24 cellular contexts compared by ENCODE assay signal in genomic region chr1:100760511-100760910, GRCh38. TPM values are rescaled to one million over a fixed set of nuclear protein-coding genes. Genes with fewer than 3 reads are reported as not detected.
"Had no signal": no experiment of that assay in that cellular context is flagged by ENCODE, and none has a peak within 500 bp of the region (broad histone marks: within the 10 kb centered on the region; RNA-seq: fewer than 3 reads in every experiment).

No MANE protein-coding gene starts in this region.

- H3K36me3 ChIP-seq: lower lobe of right lung, prostate gland, right atrium auricular region, tibial artery had no signal

- H3K9me3 ChIP-seq: lower lobe of right lung, prostate gland, right atrium auricular region, testis, tibial artery had no signal

- H3K36me3 Mint-ChIP-seq: immature natural killer cell; naive thymus-derived CD8-positive, alpha-beta T cell; stimulated activated memory B cell treated with anti-CD40 and anti-IgM and Interleukin-4, amounts not matched to agents 10 μg/mL and 1 μg/mL and 100 μg/mL, for 72 hours; type B pancreatic cell had no signal

- H3K4me3 Mint-ChIP-seq: immature natural killer cell; naive thymus-derived CD8-positive, alpha-beta T cell; nephron progenitor cell; stimulated activated memory B cell treated with anti-CD40 and anti-IgM and Interleukin-4, amounts not matched to agents 10 μg/mL and 1 μg/mL and 100 μg/mL, for 72 hours; type B pancreatic cell had no signal

- H3K4me1 Mint-ChIP-seq: immature natural killer cell; naive thymus-derived CD8-positive, alpha-beta T cell; nephron progenitor cell; stimulated activated memory B cell treated with anti-CD40 and anti-IgM and Interleukin-4, amounts not matched to agents 10 μg/mL and 1 μg/mL and 100 μg/mL, for 72 hours had no signal

- ATAC-seq: left ventricle myocardium superior; lower lobe of right lung; naive thymus-derived CD8-positive, alpha-beta T cell; sciatic nerve; stimulated activated memory B cell treated with anti-CD40 and anti-IgM and Interleukin-4, amounts not matched to agents 10 μg/mL and 1 μg/mL and 100 μg/mL, for 72 hours; stimulated activated naive CD8-positive, alpha-beta T cell treated with anti-CD3 and anti-CD28 coated beads, Interleukin-15, Interleukin-2, amounts not matched to agents 100 U/mL and 50 U/mL, for 24 hours had no signal

- DNase-seq: dorsolateral prefrontal cortex; effector CD4-positive, alpha-beta T cell; hypothalamus; immature natural killer cell; islet precursor cell; kidney glomerular epithelial cell; left ventricle myocardium superior; lower lobe of right lung; naive thymus-derived CD8-positive, alpha-beta T cell; nephron progenitor cell; nucleus accumbens; stimulated activated CD4-positive, alpha-beta T cell treated with anti-CD3 and anti-CD28 coated beads, Interleukin-12 subunit alpha, Interleukin-12 subunit beta, amount 100 ng/mL, for 4 hours; stimulated activated CD4-positive, alpha-beta T cell treated with anti-CD3 and anti-CD28 coated beads, Interleukin-2, amount 100 ng/mL, for 24 hours; stimulated activated CD4-positive, alpha-beta T cell treated with anti-CD3 and anti-CD28 coated beads, Interleukin-4, amount 100 ng/mL, for 24 hours; stimulated activated naive CD8-positive, alpha-beta T cell treated with anti-CD3 and anti-CD28 coated beads, Interleukin-15, Interleukin-2, amounts not matched to agents 100 U/mL and 50 U/mL, for 24 hours; substantia nigra; testis; tibial artery had no signal

- H3K27ac ChIP-seq: dorsolateral prefrontal cortex, lower lobe of right lung, prostate gland, right atrium auricular region, testis, tibial artery had no signal

- H3K27me3 Mint-ChIP-seq: stimulated activated memory B cell treated with anti-CD40 and anti-IgM and Interleukin-4, amounts not matched to agents 10 μg/mL and 1 μg/mL and 100 μg/mL, for 72 hours; type B pancreatic cell had no signal

- H3K4me3 ChIP-seq: dorsolateral prefrontal cortex, lower lobe of right lung, prostate gland, right atrium auricular region, smooth muscle cell, testis, tibial artery had no signal

- H3K27me3 ChIP-seq: dorsolateral prefrontal cortex, right atrium auricular region, testis, tibial artery had no signal

- H3K4me1 ChIP-seq: lower lobe of right lung, prostate gland, right atrium auricular region, testis, tibial artery had no signal

- H3K27ac Mint-ChIP-seq: naive thymus-derived CD8-positive, alpha-beta T cell; nephron progenitor cell; stimulated activated memory B cell treated with anti-CD40 and anti-IgM and Interleukin-4, amounts not matched to agents 10 μg/mL and 1 μg/mL and 100 μg/mL, for 72 hours; type B pancreatic cell had no signal

- H3K9me3 Mint-ChIP-seq: naive thymus-derived CD8-positive, alpha-beta T cell; nephron progenitor cell; stimulated activated memory B cell treated with anti-CD40 and anti-IgM and Interleukin-4, amounts not matched to agents 10 μg/mL and 1 μg/mL and 100 μg/mL, for 72 hours had no signal

RNA-seq across cellular contexts. Expression of gene VCAM1, which starts 41.0 kb away (rescaled TPM):
- total RNA-seq: naive thymus-derived CD8-positive, alpha-beta T cell had no signal
- polyA plus RNA-seq: immature natural killer cell had no signal
